ENCODE assay signal across 6 cellular contexts in the genomic region with DNA sequence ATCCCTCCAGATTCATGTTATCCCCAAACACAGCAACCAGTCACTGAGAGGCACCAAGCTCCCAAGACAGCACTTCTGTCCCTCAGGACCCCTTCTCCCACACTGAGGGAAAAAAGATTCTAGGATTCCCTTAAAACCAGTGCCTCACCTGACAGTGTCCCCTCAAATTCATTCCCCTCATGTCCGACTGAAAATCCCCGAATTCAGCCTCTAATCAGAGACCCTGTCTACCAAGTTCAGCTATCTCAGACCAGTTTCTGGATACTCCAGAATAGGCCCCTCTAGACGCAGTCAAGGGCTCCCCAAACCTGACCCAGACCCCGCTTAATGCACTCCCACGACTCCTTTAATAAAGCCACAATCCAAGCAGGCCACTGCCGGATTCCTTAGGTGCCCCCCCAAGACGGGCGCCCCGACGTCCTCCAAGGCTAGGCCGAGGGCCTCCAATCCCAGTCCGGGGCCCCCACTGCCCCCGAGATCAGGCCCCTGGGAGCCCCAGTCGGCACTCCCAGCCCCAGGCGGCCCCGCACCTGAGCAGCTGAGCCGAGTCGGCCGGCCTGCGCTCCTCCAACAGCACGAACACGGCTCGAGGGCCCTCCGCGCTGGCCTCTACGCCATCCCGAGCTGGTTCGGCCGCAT. TPM values are rescaled to one million over a fixed set of nuclear protein-coding genes. Genes with fewer than 3 reads are reported as not detected.
DNase-seq lines count a peak whose midpoint lies in the region; ATAC-seq and TF ChIP-seq lines count a peak whose summit lies in the region.

No MANE protein-coding gene starts in this region.

- peaks cover 11% of the 10 kb centered on the region for H3K9me3 Mint-ChIP-seq in progenitor cell of endocrine pancreas (ENCODE audit: low read depth)

- DNase-seq in Right ventricle myocardium superior (no peak), cardiac septum (ENCODE audit: low spot score) (no peak), coronary artery (ENCODE audit: low spot score) (no peak), progenitor cell of endocrine pancreas (ENCODE audit: low spot score, unreplicated experiment) (no peak), foreskin melanocyte (no peak)

- H3K36me3 Mint-ChIP-seq in progenitor cell of endocrine pancreas (ENCODE audit: insufficient read depth) = peaks cover 8% of the 10 kb centered on the region

- H3K4me1 Mint-ChIP-seq in progenitor cell of endocrine pancreas (ENCODE audit: low read depth) = peaks cover 18% of the 10 kb centered on the region

- H3K27ac Mint-ChIP-seq in progenitor cell of endocrine pancreas = peak overlapping the region; percentile 97

- H3K27ac ChIP-seq in coronary artery = peak overlapping the region; percentile 94 to 97

- peak overlapping the region; percentile 87 for H3K4me3 Mint-ChIP-seq in progenitor cell of endocrine pancreas (ENCODE audit: low read depth)

- no peak for TF ChIP-seq CTCF in coronary artery (IDR thresholded peaks at IDR 0.05)
- no peak for TF ChIP-seq CTCF in progenitor cell of endocrine pancreas (IDR thresholded peaks at IDR 0.05; ENCODE audit: unreplicated experiment)

- peak overlapping the region; percentile 81 for H3K4me3 ChIP-seq in coronary artery

- no peaks in the 10 kb centered on the region for H3K27me3 Mint-ChIP-seq in progenitor cell of endocrine pancreas

- intact Hi-C loops in Right ventricle myocardium superior (cut with DNase I) (no loop called here), cardiac septum (cut with DNase I) (loop anchor here (5.0 kb wide), 3 partner anchors 70 to 240 kb away; a partner anchor contains a TSS)

- ATAC-seq in Right ventricle myocardium superior (ENCODE audit: poor library complexity) (peak; percentile 3), GM18861 (IDR thresholded peaks at IDR 0.05; ENCODE audit: unreplicated experiment) (no peak)

RNA-seq across cellular contexts. Expression of a gene that starts 0.5 kb away (rescaled TPM):
- total RNA-seq in Right ventricle myocardium superior (19.3 TPM), cardiac septum (21.9 TPM), progenitor cell of endocrine pancreas (39.7 and 40.8 TPM in 2 replicates)

RNA-seq across cellular contexts. Expression of a gene that starts 16.1 kb away (rescaled TPM):
- total RNA-seq in Right ventricle myocardium superior (1.2 TPM), cardiac septum (1.7 TPM), progenitor cell of endocrine pancreas (27.1 and 27.9 TPM in 2 replicates)

RNA-seq across cellular contexts. Expression of a gene that starts 31.1 kb away (rescaled TPM):
- total RNA-seq in Right ventricle myocardium superior (6.9 TPM), cardiac septum (14.8 TPM), progenitor cell of endocrine pancreas (22.6 and 24.1 TPM in 2 replicates)

RNA-seq across cellular contexts. Expression of a gene that starts 37.0 kb away (rescaled TPM):
- 79.0 TPM for total RNA-seq in Right ventricle myocardium superior
- 68.1 TPM for total RNA-seq in cardiac septum
- 44.9 and 55.0 TPM in 2 replicates for total RNA-seq in progenitor cell of endocrine pancreas

RNA-seq across cellular contexts. Expression of a gene that starts 40.6 kb away (rescaled TPM):
- total RNA-seq in Right ventricle myocardium superior (17.7 TPM), cardiac septum (24.9 TPM), progenitor cell of endocrine pancreas (89.9 and 98.4 TPM in 2 replicates)

Comparison
In these comparisons a context has a peak if more than half of its experiments do, and no peak if none do; other contexts are left out.
1. RNA of a gene that starts 16.1 kb away (total RNA-seq): 27.1 to 27.9 TPM in progenitor cell of endocrine pancreas; 1.7 TPM in cardiac septum (single experiment) and 1.2 TPM in Right ventricle myocardium superior (single experiment); every median in the first group is over 10 times any median in the second.